Comparison of ENCODE assay signal across 8 cellular contexts in the genomic region with DNA sequence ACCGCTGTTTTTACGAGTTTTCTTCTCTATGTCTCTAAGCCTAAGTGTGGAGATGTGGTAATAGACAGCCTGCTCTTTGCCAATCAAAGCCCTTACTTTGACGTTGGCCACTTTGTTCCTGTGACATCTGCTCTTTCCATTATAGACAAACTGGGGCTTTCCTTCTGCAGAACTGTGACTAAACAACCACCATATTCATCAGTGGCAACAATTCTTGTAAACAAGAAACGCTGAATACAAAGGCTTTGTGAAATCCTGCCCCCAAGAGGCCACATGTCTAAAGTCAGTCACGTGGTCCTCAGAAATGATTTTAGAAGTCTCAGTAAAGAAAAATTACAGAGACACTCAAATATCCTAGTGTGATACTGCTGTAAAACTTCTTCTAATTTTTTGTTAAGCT. TPM values are rescaled to one million over a fixed set of nuclear protein-coding genes. Genes with fewer than 3 reads are reported as not detected.
DNase-seq lines count a peak whose midpoint lies in the region; ATAC-seq and TF ChIP-seq lines count a peak whose summit lies in the region.

No MANE protein-coding gene starts in this region.

- H3K36me3 ChIP-seq in adrenal gland (replicated peaks in 1 of 2) = no peaks in the 10 kb centered on the region

- 42 to 49% (median 46%) methylated on average over 5 of the region's 5 CpGs for WGBS in adrenal gland, 4 donors

- DNase-seq in Ammon's horn (ENCODE audit: low spot score) = peak; percentile 74
- peak; percentile 30 for DNase-seq in NCI-H2171 (lab: John Stamatoyannopoulos, UW)
- DNase-seq in adrenal gland = peak in 2 of 7 donors; percentile 28 to 30
- DNase-seq in iPS-NIHi11 (ENCODE audit: low spot score) = peak; percentile 50
- DNase-seq in stimulated activated CD4-positive, alpha-beta T cell treated with anti-CD3 and anti-CD28 coated beads, Interleukin-4, amount 100 ng/mL, for 24 hours = peak; percentile 32
- no peak for DNase-seq in OCI-M2 (lab: John Stamatoyannopoulos, UW; ENCODE audit: unreplicated experiment)

- peaks cover 3% of the 10 kb centered on the region for H3K27me3 ChIP-seq in adrenal gland

- intact Hi-C loops in adrenal gland (cut with DNase I) = loop anchor here in 1 of 2 donors (10.0 kb wide), 1 partner anchor 628 kb away; no protein-coding TSS in a partner anchor

- peak; percentile 68 for ATAC-seq in HG02610 (IDR thresholded peaks at IDR 0.05; ENCODE audit: unreplicated experiment)

- H3K27ac ChIP-seq in adrenal gland = no peak overlapping the region

- no peaks in the 10 kb centered on the region for H3K9me3 ChIP-seq in adrenal gland (replicated peaks in 1 of 3)

- no peak for TF ChIP-seq POLR2A in adrenal gland (IDR thresholded peaks at IDR 0.05)

- no peaks in the 10 kb centered on the region for H3K4me1 ChIP-seq in adrenal gland (replicated peaks in 1 of 2)

- TF ChIP-seq CTCF in GM12873 (IDR thresholded peaks at IDR 0.05; ENCODE audit: insufficient read depth, low read depth, low read length, missing control alignments) = peak; percentile 60
- peak in 4 of 6 experiments; percentile 25 to 40 (median 28) for TF ChIP-seq CTCF in adrenal gland (IDR thresholded peaks at IDR 0.05)

- no peak overlapping the region for H3K4me3 ChIP-seq in adrenal gland

RNA-seq across cellular contexts. Expression of a gene that starts 59.6 kb away (rescaled TPM):
- 100 to 1,000 TPM in 7 of 8 donors, 10 to 100 TPM in 1; 58.1 to 241 (median 155) TPM for total RNA-seq in adrenal gland
- 100 to 1,000 TPM in 1 of 3 donors, 10 to 100 TPM in 2; 18.6 to 221 (median 31.3) TPM for polyA plus RNA-seq in adrenal gland
